In genomic region chr4:87219648-87220093, GRCh38 we compare ENCODE assay signal across 8 cellular contexts. TPM values are rescaled to one million over a fixed set of nuclear protein-coding genes. Genes with fewer than 3 reads are reported as not detected.
DNase-seq lines count a peak whose midpoint lies in the region; FAIRE-seq and TF ChIP-seq lines count a peak whose summit lies in the region.

No MANE protein-coding gene starts in this region.

- WGBS in GM23248 (ENCODE audit: low coverage in 1 of 2, low lambda C conversion rate in 2 of 2, missing lambda C conversion rate in 2 of 2), 2 experiments = 0 to 1% methylated on average over 19 to 40 of the region's 40 CpGs
- 3% methylated on average over 33 of the region's 40 CpGs; no CpG with 5 or more reads in 1 of the 2 experiments for WGBS in H1 (ENCODE audit: extremely low coverage in 1 of 2, insufficient coverage in 1 of 2, insufficient read length in 1 of 2, insufficient replicate concordance in 2 of 2, low coverage in 1 of 2, low lambda C conversion rate in 2 of 2, missing lambda C conversion rate in 1 of 2), 2 experiments

- no peaks in the 10 kb centered on the region for H4K20me1 ChIP-seq in GM23248 (ENCODE audit: insufficient read depth)
- H4K20me1 ChIP-seq in H1 (replicated peaks in 1 of 2; ENCODE audit: control insufficient read depth in 1 of 2, insufficient read depth in 2 of 2, low read length in 2 of 2) = peaks cover 0 to 4% of the 10 kb centered on the region in 2 experiments

- H3K79me2 ChIP-seq in GM23248 (ENCODE audit: insufficient read depth) (peaks cover 46% of the 10 kb centered on the region), H1 (ENCODE audit: control insufficient read depth in 1 of 2, insufficient read depth in 2 of 2, low read length in 2 of 2) (peaks cover 0 to 12% of the 10 kb centered on the region in 2 experiments; a peak in 2 of 4 replicates)

- H3K36me3 Mint-ChIP-seq in activated CD4-positive, alpha-beta T cell treated with anti-CD3 and anti-CD28 coated beads, Interleukin-2, amount 10 ng/mL, durations not matched to agents 7 days and 5 days (ENCODE audit: low read depth) = no peaks in the 10 kb centered on the region

- H3K27ac ChIP-seq in GM23248 = peak overlapping the region; percentile 77
- H3K27ac ChIP-seq in H1 (ENCODE audit: low read depth, low read length) = peak overlapping the region; percentile 93; the same call in 1 of the 2 replicates

- H3K4me1 ChIP-seq in GM23248 (ENCODE audit: insufficient read depth) = no peaks in the 10 kb centered on the region
- H3K4me1 ChIP-seq in H1 (replicated peaks in 1 of 4; ENCODE audit: control insufficient read depth in 3 of 4, insufficient read depth in 4 of 4, low read length in 3 of 4) = peaks cover 0 to 2% (median under 1%) of the 10 kb centered on the region in 4 experiments; a peak in 3 of 7 replicates

- H3K9me2 ChIP-seq in GM23248 (ENCODE audit: insufficient read depth) = no peaks in the 10 kb centered on the region

- peaks cover 19% of the 10 kb centered on the region for H3K4me1 Mint-ChIP-seq in activated CD4-positive, alpha-beta T cell treated with anti-CD3 and anti-CD28 coated beads, Interleukin-2, amount 10 ng/mL, durations not matched to agents 7 days and 5 days

- peaks cover 2% of the 10 kb centered on the region; the same call in 1 of the 2 replicates for H3K23me2 ChIP-seq in H1 (ENCODE audit: low read depth, low read length)

- no peaks in the 10 kb centered on the region for H3K9me3 ChIP-seq in GM23248 (ENCODE audit: low read depth)
- no peaks in the 10 kb centered on the region for H3K9me3 ChIP-seq in H1 (ENCODE audit: insufficient read depth in 2 of 2, low read depth in 1 of 2, low read length in 1 of 2)

- H3K56ac ChIP-seq in H1 (replicated peaks; ENCODE audit: insufficient read length, low read depth, low read length) = peak overlapping the region; percentile 91

- no peak for FAIRE-seq in H1 (lab: Jason Lieb, UNC)

- no peak overlapping the region for H4K5ac ChIP-seq in H1 (ENCODE audit: insufficient read length, low read depth, low read length)

- no peak overlapping the region for H3K14ac ChIP-seq in H1 (ENCODE audit: insufficient read length)

- H2AFZ ChIP-seq in GM23248 (peak overlapping the region; percentile 98), H1 (ENCODE audit: low read length) (peak overlapping the region; percentile 96)

- H3K9ac ChIP-seq in GM23248 = peak overlapping the region; percentile 90
- H3K9ac ChIP-seq in H1 (replicated peaks in 1 of 4; ENCODE audit: extremely low read depth in 1 of 4, low read depth in 3 of 4, low read length in 3 of 4) = peak overlapping the region; percentile 76 to 97 (median 94)

- H3K27me3 ChIP-seq in GM23248 (replicated peaks; ENCODE audit: insufficient read depth) (no peaks in the 10 kb centered on the region), H1 (replicated peaks in 1 of 4; ENCODE audit: control insufficient read depth in 3 of 4, extremely low read depth in 1 of 4, insufficient read depth in 3 of 4, low read length in 3 of 4) (no peaks in the 10 kb centered on the region)

- CTCF ChIA-PET in activated CD4-positive, alpha-beta T cell treated with anti-CD3 and anti-CD28 coated beads, Interleukin-2, amount 10 ng/mL, durations not matched to agents 7 days and 5 days (lab: Charles Lee) = interaction anchor here (0.6 to 2.0 kb wide), 8 partner anchors 8 to 297 kb away, joined by 3 to 9 read pairs (median 3); no protein-coding TSS in a partner anchor
- CTCF ChIA-PET in H1 (lab: Charles Lee; ENCODE audit: partially characterized antibody) = interaction anchor here (0.7 to 3.6 kb wide), 15 partner anchors 8 to 297 kb away, joined by 3 to 19 read pairs (median 4); no protein-coding TSS in a partner anchor

- peak; percentile 76 for DNase-seq in GM23248
- DNase-seq in LHCN-M2 (ENCODE audit: low read depth) = peak; percentile 29
- peak; percentile 58 for DNase-seq in activated CD4-positive, alpha-beta T cell treated with anti-CD3 and anti-CD28 coated beads, Interleukin-2, amount 10 ng/mL, durations not matched to agents 7 days and 5 days
- DNase-seq in H1 (ENCODE audit: low read depth in 1 of 2, low spot score in 2 of 2) = no peak
- DNase-seq in mucosa of gallbladder (ENCODE audit: low spot score) = peak; percentile 43
- DNase-seq in stimulated activated CD8-positive, alpha-beta memory T cell treated with anti-CD3 and anti-CD28 coated beads, Interleukin-7, amount 100 ng/mL, for 24 hours (ENCODE audit: low read depth) = peak; percentile 25
- no peak for DNase-seq in NCI-H128 (lab: John Stamatoyannopoulos, UW; ENCODE audit: unreplicated experiment)

- H2BK120ac ChIP-seq in H1 (replicated peaks; ENCODE audit: low read depth, low read length) = no peak overlapping the region

- no peak overlapping the region for H3K4ac ChIP-seq in H1 (replicated peaks; ENCODE audit: insufficient read length, low read depth, low read length)

- no peaks in the 10 kb centered on the region; the same call in 1 of the 2 replicates for H3K79me1 ChIP-seq in H1 (ENCODE audit: low read depth, low read length)

- no peaks in the 10 kb centered on the region for H3K9me3 Mint-ChIP-seq in activated CD4-positive, alpha-beta T cell treated with anti-CD3 and anti-CD28 coated beads, Interleukin-2, amount 10 ng/mL, durations not matched to agents 7 days and 5 days

- H3K4me3 ChIP-seq in GM23248 (peak overlapping the region; percentile 86), H1 (ENCODE audit: extremely low read depth in 1 of 4, insufficient read depth in 2 of 4, low read depth in 3 of 4, low read length in 4 of 4) (peak overlapping the region; percentile 87 to 100 (median 98))

- TF ChIP-seq EP300 in H1 (IDR thresholded peaks at IDR 0.05; ENCODE audit: borderline replicate concordance in 1 of 2, low read depth in 2 of 2, low read length in 2 of 2) = no peak

- peak overlapping the region; percentile 94 for H3K27ac Mint-ChIP-seq in activated CD4-positive, alpha-beta T cell treated with anti-CD3 and anti-CD28 coated beads, Interleukin-2, amount 10 ng/mL, durations not matched to agents 7 days and 5 days

- 0 out of 2 replicates have a peak overlapping the region, but pooled peaks have one; percentile 92 for H2BK15ac ChIP-seq in H1 (ENCODE audit: low read length)

- H3K4me2 ChIP-seq in GM23248 (ENCODE audit: unreplicated experiment) (peak overlapping the region; percentile 82), H1 (ENCODE audit: insufficient read depth in 1 of 2, low read depth in 2 of 2, low read length in 2 of 2) (peak overlapping the region; percentile 48 to 91)

- H3K18ac ChIP-seq in H1 (ENCODE audit: extremely low read depth, low read length) = peak overlapping the region; percentile 99; the same call in 1 of the 2 replicates

- in situ Hi-C loops in GM23248 (cut with MboI) = no loop called here

- H3K27me3 Mint-ChIP-seq in activated CD4-positive, alpha-beta T cell treated with anti-CD3 and anti-CD28 coated beads, Interleukin-2, amount 10 ng/mL, durations not matched to agents 7 days and 5 days = peaks cover 7% of the 10 kb centered on the region

- peak overlapping the region; percentile 95 for H4K8ac ChIP-seq in H1 (ENCODE audit: extremely low read depth, insufficient read depth, low read length)

- TF ChIP-seq POLR2A in H1 (IDR thresholded peaks at IDR 0.05; ENCODE audit: control extremely low read depth in 1 of 2, low read depth in 2 of 2, low read length in 2 of 2) = no peak; a peak in 1 of 3 replicates

- TF ChIP-seq RAD21 in H1 (IDR thresholded peaks at IDR 0.05 in 1 of 2, conservative IDR thresholded peaks at IDR 0.05 in 1 of 2; ENCODE audit: low read depth in 2 of 2, low read length in 2 of 2) = peak in 1 of 2 experiments; percentile 2; a peak in 1 of 4 replicates

- peak overlapping the region; percentile 88 for H3K4me3 Mint-ChIP-seq in activated CD4-positive, alpha-beta T cell treated with anti-CD3 and anti-CD28 coated beads, Interleukin-2, amount 10 ng/mL, durations not matched to agents 7 days and 5 days

- peak; percentile 53 for TF ChIP-seq CTCF in GM12873 (IDR thresholded peaks at IDR 0.05; ENCODE audit: insufficient read depth, low read depth, low read length, missing control alignments)
- TF ChIP-seq CTCF in H1 (IDR thresholded peaks at IDR 0.05; ENCODE audit: control extremely low read depth in 1 of 3, insufficient read depth in 1 of 3, low read depth in 1 of 3, low read length in 3 of 3) = peak; percentile 35 to 45 (median 42)

- H2AK5ac ChIP-seq in H1 (ENCODE audit: low read depth, low read length) = no peak overlapping the region

- 0 out of 2 replicates have a peak, but pooled peaks cover 5% of the 10 kb centered on the region for H3F3A ChIP-seq in GM23248 (ENCODE audit: insufficient read depth)

- H2BK20ac ChIP-seq in H1 (ENCODE audit: low read length) = no peak overlapping the region

- H3K23ac ChIP-seq in H1 (ENCODE audit: insufficient read length) = no peak overlapping the region

- H2BK12ac ChIP-seq in H1 (ENCODE audit: low read depth, low read length) = no peak overlapping the region

- H3K36me3 ChIP-seq in GM23248 (ENCODE audit: low read depth) (no peaks in the 10 kb centered on the region), H1 (ENCODE audit: control insufficient read depth in 2 of 4, insufficient read depth in 4 of 4, low read length in 3 of 4) (no peaks in the 10 kb centered on the region)

- H4K91ac ChIP-seq in H1 (replicated peaks; ENCODE audit: insufficient read length, low read length) = no peak overlapping the region

- H2BK5ac ChIP-seq in H1 (ENCODE audit: low read depth, low read length) = no peak overlapping the region

- POLR2A ChIA-PET in activated CD4-positive, alpha-beta T cell treated with anti-CD3 and anti-CD28 coated beads, Interleukin-2, amount 10 ng/mL, durations not matched to agents 7 days and 5 days (lab: Charles Lee) = no interaction called here
- POLR2A ChIA-PET in H1 (lab: Charles Lee; ENCODE audit: partially characterized antibody) = interaction anchor here (0.5 to 2.0 kb wide), 8 partner anchors 10 to 284 kb away, joined by 3 to 7 read pairs (median 4); partner anchors contain the start of gene AFF1

TF ChIP-seq in H1, 55 proteins besides CTCF, POLR2A, EP300 and RAD21 (continues in another document):
- TF ChIP-seq BCL11A (IDR thresholded peaks at IDR 0.05; ENCODE audit: low read depth in 2 of 2, low read length in 2 of 2) = no peak

RNA-seq across cellular contexts. Expression of gene KLHL8, which starts 0.7 kb away (rescaled TPM):
- 6.7 and 7.9 TPM in 2 replicates for total RNA-seq in GM23248 (2014; rRNA removed; shearing (Covaris generic))
- polyA plus RNA-seq in GM23248 (2016; fragmentation: Nextera tagmentation; extraction: Ambion mirVana) = 7.5 and 7.8 TPM in 2 replicates
- 6.7 and 7.5 TPM in 2 replicates for total RNA-seq in LHCN-M2 (2014; rRNA removed)
- 2.9 TPM for polyA plus RNA-seq in LHCN-M2 (2012)
- 10 to 100 TPM in 1 of 2 experiments, 1 to 10 TPM in 1; 9.1 to 10.5 TPM for total RNA-seq in activated CD4-positive, alpha-beta T cell treated with anti-CD3 and anti-CD28 coated beads, Interleukin-2, amount 10 ng/mL, durations not matched to agents 7 days and 5 days
- total RNA-seq in H1 (2021; fragmentation: NEBNext Ultra II Directional; extraction: Animal tissue kit (Norgen Biotek cat#: 25700)) = 6.9 and 8.1 TPM in 2 replicates
- 0.58 and 0.94 TPM in 2 replicates for polyA plus RNA-seq in H1 (2011; rRNA removed)
- polyA plus RNA-seq in H1 (2011; cell fraction: cytosol; rRNA removed) = 2.2 TPM
- polyA plus RNA-seq in H1 (2011; cell fraction: nucleus; rRNA removed) = 1.2 TPM
- 3.1 to 8.1 TPM (median 5.4 TPM) in 4 replicates for polyA plus RNA-seq in H1 (2012, experiment 1 of 2)
- polyA plus RNA-seq in H1 (2012, experiment 2 of 2) = 0.12 TPM
- 3.6 TPM for polyA plus RNA-seq in H1 (2013, experiment 1 of 2)
- 3.6 TPM for polyA plus RNA-seq in H1 (2013, experiment 2 of 2)
- polyA minus RNA-seq in H1 (2011; rRNA and poly(A)+ RNA removed) = 8.8 and 9.5 TPM in 2 replicates
- polyA minus RNA-seq in H1 (2011; cell fraction: cytosol; rRNA and poly(A)+ RNA removed) = 6.8 TPM
- 17.7 TPM for polyA minus RNA-seq in H1 (2011; cell fraction: nucleus; rRNA and poly(A)+ RNA removed)
- 10.0 TPM for total RNA-seq in mucosa of gallbladder

Comparison
In these comparisons a context has a peak if more than half of its experiments do, and no peak if none do; other contexts are left out.
1. DNase-seq: peak in GM23248 (single experiment), LHCN-M2 (single experiment), activated CD4-positive, alpha-beta T cell treated with anti-CD3 and anti-CD28 coated beads, Interleukin-2, amount 10 ng/mL, durations not matched to agents 7 days and 5 days (single experiment), mucosa of gallbladder (single experiment) and stimulated activated CD8-positive, alpha-beta memory T cell treated with anti-CD3 and anti-CD28 coated beads, Interleukin-7, amount 100 ng/mL, for 24 hours (single experiment); none in H1 (0 of 2) and NCI-H128 (single experiment).